In genomic region chr16:5032748-5033167, GRCh38 we compare ENCODE assay signal across 8 cellular contexts. TPM values are rescaled to one million over a fixed set of nuclear protein-coding genes. Genes with fewer than 3 reads are reported as not detected.
A peak's percentile ranks its signal among the peaks of the same experiment; 100 is the strongest.
DNase-seq lines count a peak whose midpoint lies in the region; ATAC-seq and TF ChIP-seq lines count a peak whose summit lies in the region.

No MANE protein-coding gene starts in this region.

- peak overlapping the region in 8 of 9 donors; percentile 25 to 87 (median 70) for H3K27ac Mint-ChIP-seq in naive thymus-derived CD4-positive, alpha-beta T cell

- no peaks in the 10 kb centered on the region for H3K9me3 ChIP-seq in ectodermal cell (ENCODE audit: control insufficient read depth, low read length)
- no peaks in the 10 kb centered on the region for H3K9me3 ChIP-seq in naive thymus-derived CD4-positive, alpha-beta T cell (ENCODE audit: control insufficient read depth in 2 of 3, low read length in 3 of 3)

- H3K4me3 ChIP-seq in BJ (ENCODE audit: low read depth, low read length) = peak overlapping the region; percentile 80
- peak overlapping the region; percentile 79 for H3K4me3 ChIP-seq in LNCaP clone FGC (ENCODE audit: low read depth, low read length)
- peak overlapping the region; percentile 86 for H3K4me3 ChIP-seq in ectodermal cell (ENCODE audit: insufficient read depth, low read depth, low read length)
- peak overlapping the region; percentile 80 for H3K4me3 ChIP-seq in naive thymus-derived CD4-positive, alpha-beta T cell (ENCODE audit: low read length)

- CTCF ChIA-PET in BJ (lab: Yijun Ruan, JAX) = interaction anchor here (1.7 kb wide), 1 partner anchor 9 kb away, joined by 4 read pairs; no protein-coding TSS in a partner anchor
- CTCF ChIA-PET in naive thymus-derived CD4-positive, alpha-beta T cell (lab: Charles Lee) = no interaction called here

- H3K27me3 ChIP-seq in BJ (ENCODE audit: control insufficient read depth, insufficient read depth, low read length) = no peaks in the 10 kb centered on the region
- H3K27me3 ChIP-seq in ectodermal cell (ENCODE audit: control insufficient read depth, insufficient read depth, low read length, poor library complexity, severe bottlenecking) = peaks cover 9% of the 10 kb centered on the region
- no peaks in the 10 kb centered on the region for H3K27me3 ChIP-seq in naive thymus-derived CD4-positive, alpha-beta T cell (ENCODE audit: control insufficient read depth in 2 of 2, insufficient read depth in 2 of 2, low read length in 2 of 2)

- peaks cover 11% of the 10 kb centered on the region for H3K4me1 ChIP-seq in ectodermal cell (ENCODE audit: control insufficient read depth, insufficient read depth, low read length)
- H3K4me1 ChIP-seq in naive thymus-derived CD4-positive, alpha-beta T cell (ENCODE audit: control insufficient read depth in 2 of 2, insufficient read depth in 2 of 2, low read length in 2 of 2) = peaks cover 17 to 18% of the 10 kb centered on the region in 2 donors

- intact Hi-C loops in naive thymus-derived CD4-positive, alpha-beta T cell (cut with micrococcal nuclease) = loop anchor here (1.0 to 5.0 kb wide), 7 partner anchors 38 to 230 kb away; partner anchors contain the start of genes ALG1 (in 2 of the 2), EEF2KMT (in 2 of the 2), GLYR1 (in 2 of the 2) and UBN1 (in 2 of the 2)

- peaks cover 17 to 33% (median 23%) of the 10 kb centered on the region in 7 donors for H3K4me1 Mint-ChIP-seq in naive thymus-derived CD4-positive, alpha-beta T cell

- 64 to 65% methylated on average over 12 of the region's 12 CpGs for WGBS in ectodermal cell, 2 experiments

- peak overlapping the region; percentile 73 to 94 (median 82) for H3K4me3 Mint-ChIP-seq in naive thymus-derived CD4-positive, alpha-beta T cell

- peaks cover 2% of the 10 kb centered on the region for H3K36me3 ChIP-seq in BJ (ENCODE audit: control insufficient read depth, insufficient read depth, low read length)
- no peaks in the 10 kb centered on the region for H3K36me3 ChIP-seq in ectodermal cell (ENCODE audit: control insufficient read depth, insufficient read depth, low read length)
- peaks cover 0 to 29% (median 3%) of the 10 kb centered on the region in 3 experiments for H3K36me3 ChIP-seq in naive thymus-derived CD4-positive, alpha-beta T cell (ENCODE audit: control insufficient read depth in 2 of 3, insufficient read depth in 3 of 3, low read length in 3 of 3)

- no peaks in the 10 kb centered on the region for H3K27me3 Mint-ChIP-seq in naive thymus-derived CD4-positive, alpha-beta T cell

- TF ChIP-seq CTCF in BJ (IDR thresholded peaks at IDR 0.05; ENCODE audit: insufficient read depth, low read depth, low read length) (no peak), LNCaP clone FGC (IDR thresholded peaks at IDR 0.05; ENCODE audit: control insufficient read depth, extremely low read depth, insufficient read depth) (no peak)

- POLR2A ChIA-PET in BJ (lab: Charles Lee) = no interaction called here
- POLR2A ChIA-PET in naive thymus-derived CD4-positive, alpha-beta T cell (lab: Charles Lee) = interaction anchor here (0.6 to 3.0 kb wide), 6 partner anchors 8 to 534 kb away, joined by 3 to 30 read pairs (median 4); partner anchors contain the start of gene ALG1

- H3K27ac ChIP-seq in ectodermal cell (ENCODE audit: insufficient read depth, low read depth, low read length, poor library complexity, severe bottlenecking) = no peak overlapping the region
- peak overlapping the region; percentile 70 for H3K27ac ChIP-seq in naive thymus-derived CD4-positive, alpha-beta T cell (ENCODE audit: low read depth, low read length)

- peaks cover 0 to 8% (median 0%) of the 10 kb centered on the region in 5 donors for H3K36me3 Mint-ChIP-seq in naive thymus-derived CD4-positive, alpha-beta T cell

- no peak for ATAC-seq in naive thymus-derived CD4-positive, alpha-beta T cell
- ATAC-seq in GM18498 (IDR thresholded peaks at IDR 0.05; ENCODE audit: unreplicated experiment) = no peak
- no peak for ATAC-seq in HG02678 (IDR thresholded peaks at IDR 0.05; ENCODE audit: unreplicated experiment)
- no peak for ATAC-seq in HG02588 (IDR thresholded peaks at IDR 0.05; ENCODE audit: unreplicated experiment)

- DNase-seq in BJ (ENCODE audit: low read depth) (no peak), LNCaP clone FGC (ENCODE audit: low read depth) (no peak), NCI-H1694 treated with DMSO at 0.1 percent for 48 hours (lab: John Stamatoyannopoulos, UW) (no peak)
- peak in 1 of 9 donors; percentile 8 for DNase-seq in naive thymus-derived CD4-positive, alpha-beta T cell

- H3K9me3 Mint-ChIP-seq in naive thymus-derived CD4-positive, alpha-beta T cell = no peaks in the 10 kb centered on the region

RNA-seq across cellular contexts. Expression of gene NAGPA, which starts 1.0 kb away (rescaled TPM):
- polyA plus RNA-seq in BJ (2011; rRNA removed) = 10.8 and 17.3 TPM in 2 replicates
- 8.4 and 12.9 TPM in 2 replicates for polyA minus RNA-seq in BJ (2011; rRNA and poly(A)+ RNA removed)
- 11.1 TPM for polyA plus RNA-seq in ectodermal cell (2013, experiment 1 of 4)
- polyA plus RNA-seq in ectodermal cell (2013, experiment 2 of 4) = 8.4 TPM
- 7.8 TPM for polyA plus RNA-seq in ectodermal cell (2013, experiment 3 of 4)
- polyA plus RNA-seq in ectodermal cell (2013, experiment 4 of 4) = 8.5 TPM
- total RNA-seq in naive thymus-derived CD4-positive, alpha-beta T cell = 10 to 100 TPM; 17.8 to 39.5 (median 34.1) TPM
- 10 to 100 TPM; 23.3 to 42.9 TPM for polyA plus RNA-seq in naive thymus-derived CD4-positive, alpha-beta T cell

RNA-seq across cellular contexts. Expression of gene C16orf89, which starts 33.0 kb away (rescaled TPM):
- not detected in 2 replicates for polyA plus RNA-seq in BJ (2011; rRNA removed)
- not detected in 2 replicates for polyA minus RNA-seq in BJ (2011; rRNA and poly(A)+ RNA removed)
- polyA plus RNA-seq in ectodermal cell (2013, experiment 1 of 4) = 3.3 TPM
- polyA plus RNA-seq in ectodermal cell (2013, experiment 2 of 4) = 1.7 TPM
- 2.8 TPM for polyA plus RNA-seq in ectodermal cell (2013, experiment 3 of 4)
- polyA plus RNA-seq in ectodermal cell (2013, experiment 4 of 4) = 1.5 TPM
- not detected for total RNA-seq in naive thymus-derived CD4-positive, alpha-beta T cell
- not detected for polyA plus RNA-seq in naive thymus-derived CD4-positive, alpha-beta T cell

RNA-seq across cellular contexts. Expression of gene ALG1, which starts 38.9 kb away (rescaled TPM):
- polyA plus RNA-seq in BJ (2011; rRNA removed) = 55.8 and 63.1 TPM in 2 replicates
- 36.4 and 73.6 TPM in 2 replicates for polyA minus RNA-seq in BJ (2011; rRNA and poly(A)+ RNA removed)
- polyA plus RNA-seq in ectodermal cell (2013, experiment 1 of 4) = 20.8 TPM
- 29.1 TPM for polyA plus RNA-seq in ectodermal cell (2013, experiment 2 of 4)
- polyA plus RNA-seq in ectodermal cell (2013, experiment 3 of 4) = 16.2 TPM
- 17.7 TPM for polyA plus RNA-seq in ectodermal cell (2013, experiment 4 of 4)
- total RNA-seq in naive thymus-derived CD4-positive, alpha-beta T cell = 10 to 100 TPM; 12.9 to 29.1 (median 22.1) TPM
- 10 to 100 TPM; 18.8 to 27.1 TPM for polyA plus RNA-seq in naive thymus-derived CD4-positive, alpha-beta T cell
